1 cellular context compared by ENCODE assay signal in the genomic region with DNA sequence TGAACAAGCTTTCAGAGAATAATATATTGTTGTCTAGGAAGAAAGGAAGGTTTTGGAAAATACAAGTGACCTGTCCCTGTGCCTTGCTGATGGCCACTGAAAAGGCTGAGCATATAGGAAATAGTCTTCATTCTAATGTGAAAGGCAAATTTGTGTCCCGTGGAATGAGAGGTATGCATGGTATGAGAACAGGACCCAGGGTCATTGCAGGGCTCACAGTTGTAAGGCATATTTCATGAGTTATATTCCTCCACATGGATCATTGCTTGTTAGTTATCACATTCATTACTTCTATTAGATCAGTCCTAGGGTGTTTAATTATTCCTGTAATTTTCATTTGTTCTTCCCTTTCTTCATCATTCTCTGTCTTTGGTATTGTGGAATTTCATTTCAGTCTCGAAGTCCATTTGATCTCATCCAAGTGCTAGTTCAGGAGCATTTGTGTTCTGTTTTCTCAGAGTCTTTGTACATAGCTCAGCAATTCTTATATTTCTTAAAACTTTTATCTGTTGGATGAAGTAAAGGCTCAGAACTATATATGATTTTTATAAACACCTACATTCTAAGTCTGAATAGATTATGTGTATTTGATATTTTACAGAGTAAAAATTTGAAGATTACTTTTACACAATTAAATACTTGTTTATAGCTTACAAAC.
TF ChIP-seq lines count a peak whose summit lies in the region.

No MANE protein-coding gene starts in this region.

TF ChIP-seq in H1, 55 proteins besides CTCF, POLR2A, EP300 and RAD21:
- TF ChIP-seq TEAD4 (IDR thresholded peaks at IDR 0.05; ENCODE audit: low read depth, low read length) (peak; percentile 98), BACH1 (IDR thresholded peaks at IDR 0.05; ENCODE audit: low read length) (no peak)
